Comparison of ENCODE assay signal across 1 cellular context in genomic region chr19:10653732-10654609, GRCh38.
TF ChIP-seq lines count a peak whose summit lies in the region.

ILF3 (plus strand) TSS chr19:10654346; CDS start chr19:10670606, 16,260 bp downstream.

TF ChIP-seq in HepG2, 621 proteins besides CTCF, POLR2A, EP300 and RAD21 (continued from another document and continues in another):
- TF ChIP-seq, protein P1, sequence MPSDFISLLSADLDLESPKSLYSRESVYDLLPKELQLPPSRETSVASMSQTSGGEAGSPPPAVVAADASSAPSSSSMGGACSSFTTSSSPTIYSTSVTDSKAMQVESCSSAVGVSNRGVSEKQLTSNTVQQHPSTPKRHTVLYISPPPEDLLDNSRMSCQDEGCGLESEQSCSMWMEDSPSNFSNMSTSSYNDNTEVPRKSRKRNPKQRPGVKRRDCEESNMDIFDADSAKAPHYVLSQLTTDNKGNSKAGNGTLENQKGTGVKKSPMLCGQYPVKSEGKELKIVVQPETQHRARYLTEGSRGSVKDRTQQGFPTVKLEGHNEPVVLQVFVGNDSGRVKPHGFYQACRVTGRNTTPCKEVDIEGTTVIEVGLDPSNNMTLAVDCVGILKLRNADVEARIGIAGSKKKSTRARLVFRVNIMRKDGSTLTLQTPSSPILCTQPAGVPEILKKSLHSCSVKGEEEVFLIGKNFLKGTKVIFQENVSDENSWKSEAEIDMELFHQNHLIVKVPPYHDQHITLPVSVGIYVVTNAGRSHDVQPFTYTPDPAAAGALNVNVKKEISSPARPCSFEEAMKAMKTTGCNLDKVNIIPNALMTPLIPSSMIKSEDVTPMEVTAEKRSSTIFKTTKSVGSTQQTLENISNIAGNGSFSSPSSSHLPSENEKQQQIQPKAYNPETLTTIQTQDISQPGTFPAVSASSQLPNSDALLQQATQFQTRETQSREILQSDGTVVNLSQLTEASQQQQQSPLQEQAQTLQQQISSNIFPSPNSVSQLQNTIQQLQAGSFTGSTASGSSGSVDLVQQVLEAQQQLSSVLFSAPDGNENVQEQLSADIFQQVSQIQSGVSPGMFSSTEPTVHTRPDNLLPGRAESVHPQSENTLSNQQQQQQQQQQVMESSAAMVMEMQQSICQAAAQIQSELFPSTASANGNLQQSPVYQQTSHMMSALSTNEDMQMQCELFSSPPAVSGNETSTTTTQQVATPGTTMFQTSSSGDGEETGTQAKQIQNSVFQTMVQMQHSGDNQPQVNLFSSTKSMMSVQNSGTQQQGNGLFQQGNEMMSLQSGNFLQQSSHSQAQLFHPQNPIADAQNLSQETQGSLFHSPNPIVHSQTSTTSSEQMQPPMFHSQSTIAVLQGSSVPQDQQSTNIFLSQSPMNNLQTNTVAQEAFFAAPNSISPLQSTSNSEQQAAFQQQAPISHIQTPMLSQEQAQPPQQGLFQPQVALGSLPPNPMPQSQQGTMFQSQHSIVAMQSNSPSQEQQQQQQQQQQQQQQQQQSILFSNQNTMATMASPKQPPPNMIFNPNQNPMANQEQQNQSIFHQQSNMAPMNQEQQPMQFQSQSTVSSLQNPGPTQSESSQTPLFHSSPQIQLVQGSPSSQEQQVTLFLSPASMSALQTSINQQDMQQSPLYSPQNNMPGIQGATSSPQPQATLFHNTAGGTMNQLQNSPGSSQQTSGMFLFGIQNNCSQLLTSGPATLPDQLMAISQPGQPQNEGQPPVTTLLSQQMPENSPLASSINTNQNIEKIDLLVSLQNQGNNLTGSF (CRISPR knock-in tag; IDR thresholded peaks at IDR 0.05) = no peak
- TF ChIP-seq MLX (CRISPR knock-in tag; IDR thresholded peaks at IDR 0.05) (peak; percentile 95), ELK4 (CRISPR knock-in tag; IDR thresholded peaks at IDR 0.05; ENCODE audit: borderline replicate concordance) (no peak), KLF6 (CRISPR knock-in tag; IDR thresholded peaks at IDR 0.05) (peak; percentile 47), ZNF432 (CRISPR knock-in tag; IDR thresholded peaks at IDR 0.05; ENCODE audit: borderline replicate concordance) (no peak), FOXP1 (IDR thresholded peaks at IDR 0.05) (peak; percentile 27; the same call in 1 of the 2 replicates), FOXP1 (CRISPR knock-in tag; IDR thresholded peaks at IDR 0.05) (peak; percentile 35; the same call in 1 of the 2 replicates), SALL2 (CRISPR knock-in tag; IDR thresholded peaks at IDR 0.05) (peak; percentile 89), TARDBP (CRISPR knock-in tag; IDR thresholded peaks at IDR 0.05) (peak; percentile 95), U2AF2 (IDR thresholded peaks at IDR 0.05; ENCODE audit: low read depth, low read length) (peak; percentile 93; the same call in 1 of the 2 replicates), GRHL1 (CRISPR knock-in tag; conservative IDR thresholded peaks at IDR 0.05) (no peak), ZNF496 (CRISPR knock-in tag; IDR thresholded peaks at IDR 0.05; ENCODE audit: insufficient replicate concordance) (no peak), ATF7-NPFF (CRISPR knock-in tag; IDR thresholded peaks at IDR 0.05; ENCODE audit: low read depth) (peak; percentile 62; the same call in 1 of the 2 replicates), SPEN (CRISPR knock-in tag; IDR thresholded peaks at IDR 0.05; ENCODE audit: low read depth) (peak; percentile 98), SOX5 (CRISPR knock-in tag; IDR thresholded peaks at IDR 0.05; ENCODE audit: borderline replicate concordance) (peak; percentile 79), PPARG (CRISPR knock-in tag; conservative IDR thresholded peaks at IDR 0.05) (0 out of 2 replicates have a peak, but pooled peaks have one; percentile 50), ATF5 (CRISPR knock-in tag; IDR thresholded peaks at IDR 0.05; ENCODE audit: low read depth) (no peak), TBP (CRISPR knock-in tag; IDR thresholded peaks at IDR 0.05) (no peak), ZNF263 (CRISPR knock-in tag; IDR thresholded peaks at IDR 0.05) (peak; percentile 55; the same call in 1 of the 2 replicates), MED8 (CRISPR knock-in tag; IDR thresholded peaks at IDR 0.05; ENCODE audit: insufficient replicate concordance) (peak; percentile 32), ZNF17 (CRISPR knock-in tag; IDR thresholded peaks at IDR 0.05) (no peak), ZNF256 (CRISPR knock-in tag; conservative IDR thresholded peaks at IDR 0.05) (no peak), ZNF761 (CRISPR knock-in tag; conservative IDR thresholded peaks at IDR 0.05) (peak; percentile 60; the same call in 1 of the 2 replicates), NFE2L1 (CRISPR knock-in tag; IDR thresholded peaks at IDR 0.05; ENCODE audit: borderline replicate concordance) (0 out of 2 replicates have a peak, but pooled peaks have one; percentile 51), HMGXB4 (CRISPR knock-in tag; IDR thresholded peaks at IDR 0.05; ENCODE audit: borderline replicate concordance in 1 of 2, low read depth in 1 of 2) (peak in 1 of 2 experiments; percentile 47; a peak in 3 of 4 replicates), ZXDC (CRISPR knock-in tag; IDR thresholded peaks at IDR 0.05) (no peak), ZNF766 (CRISPR knock-in tag; IDR thresholded peaks at IDR 0.05; ENCODE audit: borderline replicate concordance) (peak; percentile 88), SMAD1 (CRISPR knock-in tag; IDR thresholded peaks at IDR 0.05; ENCODE audit: borderline replicate concordance, low read depth) (peak; percentile 47; the same call in 1 of the 2 replicates), ZNF672 (CRISPR knock-in tag; IDR thresholded peaks at IDR 0.05) (no peak), ZNF740 (CRISPR knock-in tag; IDR thresholded peaks at IDR 0.05) (peak; percentile 75), YY1 (IDR thresholded peaks at IDR 0.05; ENCODE audit: insufficient read depth, insufficient replicate concordance, low read depth, low read length) (peak; percentile 97), ZNF3 (CRISPR knock-in tag; IDR thresholded peaks at IDR 0.05) (no peak), ZFYVE20 (CRISPR knock-in tag; IDR thresholded peaks at IDR 0.05; ENCODE audit: borderline replicate concordance, low read depth) (0 out of 2 replicates have a peak, but pooled peaks have one; percentile 48), ZNF24 (IDR thresholded peaks at IDR 0.05) (no peak)
- TF ChIP-seq, protein P2, sequence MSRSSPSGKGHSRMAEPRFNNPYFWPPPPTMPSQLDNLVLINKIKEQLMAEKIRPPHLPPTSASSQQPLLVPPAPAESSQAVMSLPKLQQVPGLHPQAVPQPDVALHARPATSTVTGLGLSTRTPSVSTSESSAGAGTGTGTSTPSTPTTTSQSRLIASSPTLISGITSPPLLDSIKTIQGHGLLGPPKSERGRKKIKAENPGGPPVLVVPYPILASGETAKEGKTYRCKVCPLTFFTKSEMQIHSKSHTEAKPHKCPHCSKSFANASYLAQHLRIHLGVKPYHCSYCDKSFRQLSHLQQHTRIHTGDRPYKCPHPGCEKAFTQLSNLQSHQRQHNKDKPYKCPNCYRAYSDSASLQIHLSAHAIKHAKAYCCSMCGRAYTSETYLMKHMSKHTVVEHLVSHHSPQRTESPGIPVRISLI (CRISPR knock-in tag; IDR thresholded peaks at IDR 0.05; ENCODE audit: borderline replicate concordance) = peak; percentile 92; the same call in 1 of the 2 replicates
- TF ChIP-seq, protein P3, sequence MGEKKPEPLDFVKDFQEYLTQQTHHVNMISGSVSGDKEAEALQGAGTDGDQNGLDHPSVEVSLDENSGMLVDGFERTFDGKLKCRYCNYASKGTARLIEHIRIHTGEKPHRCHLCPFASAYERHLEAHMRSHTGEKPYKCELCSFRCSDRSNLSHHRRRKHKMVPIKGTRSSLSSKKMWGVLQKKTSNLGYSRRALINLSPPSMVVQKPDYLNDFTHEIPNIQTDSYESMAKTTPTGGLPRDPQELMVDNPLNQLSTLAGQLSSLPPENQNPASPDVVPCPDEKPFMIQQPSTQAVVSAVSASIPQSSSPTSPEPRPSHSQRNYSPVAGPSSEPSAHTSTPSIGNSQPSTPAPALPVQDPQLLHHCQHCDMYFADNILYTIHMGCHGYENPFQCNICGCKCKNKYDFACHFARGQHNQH (CRISPR knock-in tag; IDR thresholded peaks at IDR 0.05) = peak; percentile 91
- TF ChIP-seq, protein P4, sequence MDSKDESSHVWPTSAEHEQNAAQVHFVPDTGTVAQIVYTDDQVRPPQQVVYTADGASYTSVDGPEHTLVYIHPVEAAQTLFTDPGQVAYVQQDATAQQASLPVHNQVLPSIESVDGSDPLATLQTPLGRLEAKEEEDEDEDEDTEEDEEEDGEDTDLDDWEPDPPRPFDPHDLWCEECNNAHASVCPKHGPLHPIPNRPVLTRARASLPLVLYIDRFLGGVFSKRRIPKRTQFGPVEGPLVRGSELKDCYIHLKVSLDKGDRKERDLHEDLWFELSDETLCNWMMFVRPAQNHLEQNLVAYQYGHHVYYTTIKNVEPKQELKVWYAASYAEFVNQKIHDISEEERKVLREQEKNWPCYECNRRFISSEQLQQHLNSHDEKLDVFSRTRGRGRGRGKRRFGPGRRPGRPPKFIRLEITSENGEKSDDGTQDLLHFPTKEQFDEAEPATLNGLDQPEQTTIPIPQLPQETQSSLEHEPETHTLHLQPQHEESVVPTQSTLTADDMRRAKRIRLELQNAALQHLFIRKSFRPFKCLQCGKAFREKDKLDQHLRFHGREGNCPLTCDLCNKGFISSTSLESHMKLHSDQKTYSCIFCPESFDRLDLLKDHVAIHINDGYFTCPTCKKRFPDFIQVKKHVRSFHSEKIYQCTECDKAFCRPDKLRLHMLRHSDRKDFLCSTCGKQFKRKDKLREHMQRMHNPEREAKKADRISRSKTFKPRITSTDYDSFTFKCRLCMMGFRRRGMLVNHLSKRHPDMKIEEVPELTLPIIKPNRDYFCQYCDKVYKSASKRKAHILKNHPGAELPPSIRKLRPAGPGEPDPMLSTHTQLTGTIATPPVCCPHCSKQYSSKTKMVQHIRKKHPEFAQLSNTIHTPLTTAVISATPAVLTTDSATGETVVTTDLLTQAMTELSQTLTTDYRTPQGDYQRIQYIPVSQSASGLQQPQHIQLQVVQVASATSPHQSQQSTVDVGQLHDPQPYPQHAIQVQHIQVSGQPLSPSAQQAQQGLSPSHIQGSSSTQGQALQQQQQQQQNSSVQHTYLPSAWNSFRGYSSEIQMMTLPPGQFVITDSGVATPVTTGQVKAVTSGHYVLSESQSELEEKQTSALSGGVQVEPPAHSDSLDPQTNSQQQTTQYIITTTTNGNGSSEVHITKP (CRISPR knock-in tag; IDR thresholded peaks at IDR 0.05; ENCODE audit: low read depth) = peak; percentile 80
